Comparison of ENCODE assay signal across 26 cellular contexts in genomic region chr7:93765475-93765874, GRCh38.
"Had no signal": no experiment of that assay in that cellular context is flagged by ENCODE, and none has a peak within 500 bp of the region (broad histone marks: within the 10 kb centered on the region; RNA-seq: fewer than 3 reads in every experiment).

No MANE protein-coding gene starts in this region.

- H3K36me3 ChIP-seq: brain microvascular endothelial cell, cardiac muscle cell, WERI-Rb-1 had no signal

- ATAC-seq: activated CD4-positive, alpha-beta T cell treated with anti-CD3 and anti-CD28 coated beads for 36 hours; activated T-helper 17 cell treated with anti-CD3 and anti-CD28 coated beads, Interleukin-2, amount 50 U/mL, for 72 hours; Panc1; Right ventricle myocardium inferior had no signal

- H3K4me3 ChIP-seq: cardiac muscle cell, SK-N-MC had no signal

- H3K27ac ChIP-seq: brain microvascular endothelial cell, cardiac muscle cell, SK-N-MC, WERI-Rb-1 had no signal

- DNase-seq: activated CD4-positive, alpha-beta memory T cell treated with anti-CD3 and anti-CD28 coated beads, Interleukin-2, amount 10 ng/mL, durations not matched to agents 7 days and 5 days; activated CD4-positive, alpha-beta T cell treated with anti-CD3 and anti-CD28 coated beads for 36 hours; activated CD4-positive, alpha-beta T cell treated with anti-CD3 and anti-CD28 coated beads, Interleukin-2, amount 50 U/mL, for 1 hour; activated gamma-delta T cell treated with Interleukin-2 at 50 U/mL for 16 hours; activated naive CD4-positive, alpha-beta T cell treated with anti-CD3 and anti-CD28 coated beads, Interleukin-2, amount 10 ng/mL, durations not matched to agents 7 days and 5 days; activated naive CD8-positive, alpha-beta T cell treated with anti-CD3 and anti-CD28 coated beads for 36 hours; activated T-cell treated with anti-CD3 and anti-CD28 coated beads for 4 hours; activated T-cell treated with anti-CD3 and anti-CD28 coated beads, Interleukin-2, amount 50 U/mL, for 48 hours; brain microvascular endothelial cell; NCI-H1092; NCI-H1417 treated with DMSO at 0.1 percent for 48 hours; NCI-H1694; NCI-H2029 treated with DMSO at 0.1 percent for 48 hours; NCI-H345; NCI-H510A; NCI-H526 treated with DMSO at 0.1 percent for 48 hours; NK-92 treated with Interleukin-12 subunit alpha and Interleukin-12 subunit beta, amount 100 ng/mL, for 24 hours; OCI-M1; RPMI8226; T-helper 1 cell; WERI-Rb-1 had no signal

- H3K27me3 ChIP-seq: brain microvascular endothelial cell, cardiac muscle cell had no signal
